ENCODE assay signal across 1 cellular context in genomic region chr11:64341851-64342791, GRCh38.
TF ChIP-seq lines count a peak whose summit lies in the region.

No MANE protein-coding gene starts in this region.

TF ChIP-seq in K562, 482 proteins besides CTCF, POLR2A, EP300 and RAD21 (continued from another document):
- TF ChIP-seq ARID3A (IDR thresholded peaks at IDR 0.05; ENCODE audit: borderline replicate concordance, low read depth, low read length) (no peak), ZBTB33 (CRISPR knock-in tag; IDR thresholded peaks at IDR 0.05) (peak; percentile 98), ERF (CRISPR knock-in tag; IDR thresholded peaks at IDR 0.05) (no peak), POLR2AphosphoS2 (IDR thresholded peaks at IDR 0.05; ENCODE audit: low read length) (no peak), ZFPM2 (CRISPR knock-in tag; IDR thresholded peaks at IDR 0.05) (peak; percentile 65; the same call in 1 of the 2 replicates), SNAPC5 (CRISPR knock-in tag; IDR thresholded peaks at IDR 0.05) (no peak), ZNF41 (CRISPR knock-in tag; conservative IDR thresholded peaks at IDR 0.05) (no peak), BCOR (IDR thresholded peaks at IDR 0.05) (0 out of 2 replicates have a peak, but pooled peaks have one; percentile 34), BRD9 (IDR thresholded peaks at IDR 0.05; ENCODE audit: low read depth, partially characterized antibody) (no peak), KDM4B (IDR thresholded peaks at IDR 0.05; ENCODE audit: borderline replicate concordance in 2 of 2, low read depth in 1 of 2) (no peak; a peak in 1 of 4 replicates), RCOR1 (IDR thresholded peaks at IDR 0.05; ENCODE audit: borderline replicate concordance in 1 of 2, low read depth in 2 of 2, low read length in 2 of 2) (peak in 1 of 2 experiments; percentile 52; a peak in 1 of 4 replicates), MXI1 (IDR thresholded peaks at IDR 0.05; ENCODE audit: low read depth, low read length) (peak; percentile 22; the same call in 1 of the 2 replicates), ZNF583 (CRISPR knock-in tag; IDR thresholded peaks at IDR 0.05) (0 out of 2 replicates have a peak, but pooled peaks have one; percentile 15), ZC3H11A (IDR thresholded peaks at IDR 0.05; ENCODE audit: low read depth, low read length) (no peak), NUFIP1 (IDR thresholded peaks at IDR 0.05; ENCODE audit: partially characterized antibody) (no peak), FOXP1 (CRISPR knock-in tag; IDR thresholded peaks at IDR 0.05) (peak; percentile 42; the same call in 1 of the 2 replicates), POLR2G (IDR thresholded peaks at IDR 0.05; ENCODE audit: low read depth, low read length) (peak; percentile 93)
